In the genomic region with DNA sequence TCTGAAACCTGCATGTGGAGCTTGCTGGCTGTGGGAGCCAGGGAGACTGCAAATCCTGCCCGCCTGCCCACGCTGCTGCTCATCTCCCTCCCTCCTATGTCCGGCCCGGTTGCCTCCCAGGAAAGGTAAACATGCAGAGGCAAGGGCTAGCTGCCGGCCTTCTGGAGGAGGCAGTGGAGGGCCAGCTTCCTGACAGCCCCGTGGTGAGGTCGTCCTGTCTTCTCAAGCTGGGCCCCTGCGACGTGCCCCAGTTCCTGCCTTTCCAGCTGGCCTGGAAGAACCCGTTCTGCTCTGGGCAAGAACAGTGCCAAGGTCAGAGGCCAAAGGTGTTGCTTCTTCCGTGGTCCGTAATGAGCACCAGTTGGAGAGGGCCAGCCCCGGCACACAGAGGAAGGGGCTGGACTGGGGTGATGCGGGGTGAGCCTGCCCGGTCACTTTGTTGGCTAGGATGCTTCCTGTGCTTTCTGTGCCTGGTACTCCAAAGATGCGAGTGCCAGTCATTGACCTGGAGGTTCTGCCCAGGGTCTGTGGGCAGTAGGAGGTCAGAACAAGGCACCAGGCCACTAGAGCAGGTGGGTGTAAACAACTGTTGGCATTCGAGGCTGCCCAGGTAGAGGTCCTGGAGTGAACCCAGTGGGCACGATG, we compare ENCODE assay signal across 1 cellular context.
TF ChIP-seq lines count a peak whose summit lies in the region.

No MANE protein-coding gene starts in this region.

TF ChIP-seq in H1, 55 proteins besides CTCF, POLR2A, EP300 and RAD21 (continued from another document):
- TF ChIP-seq CHD1 (IDR thresholded peaks at IDR 0.05; ENCODE audit: low read depth, low read length) (no peak), CHD2 (IDR thresholded peaks at IDR 0.05; ENCODE audit: low read length) (no peak), SIRT6 (IDR thresholded peaks at IDR 0.05; ENCODE audit: low read length) (no peak), CREB1 (IDR thresholded peaks at IDR 0.05) (no peak), TAF1 (IDR thresholded peaks at IDR 0.05; ENCODE audit: low read depth, low read length) (no peak)
- TF ChIP-seq, protein P1, sequence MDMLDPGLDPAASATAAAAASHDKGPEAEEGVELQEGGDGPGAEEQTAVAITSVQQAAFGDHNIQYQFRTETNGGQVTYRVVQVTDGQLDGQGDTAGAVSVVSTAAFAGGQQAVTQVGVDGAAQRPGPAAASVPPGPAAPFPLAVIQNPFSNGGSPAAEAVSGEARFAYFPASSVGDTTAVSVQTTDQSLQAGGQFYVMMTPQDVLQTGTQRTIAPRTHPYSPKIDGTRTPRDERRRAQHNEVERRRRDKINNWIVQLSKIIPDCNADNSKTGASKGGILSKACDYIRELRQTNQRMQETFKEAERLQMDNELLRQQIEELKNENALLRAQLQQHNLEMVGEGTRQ (IDR thresholded peaks at IDR 0.05; ENCODE audit: low read length): no peak
